Comparison of ENCODE assay signal across 10 cellular contexts in the genomic region with DNA sequence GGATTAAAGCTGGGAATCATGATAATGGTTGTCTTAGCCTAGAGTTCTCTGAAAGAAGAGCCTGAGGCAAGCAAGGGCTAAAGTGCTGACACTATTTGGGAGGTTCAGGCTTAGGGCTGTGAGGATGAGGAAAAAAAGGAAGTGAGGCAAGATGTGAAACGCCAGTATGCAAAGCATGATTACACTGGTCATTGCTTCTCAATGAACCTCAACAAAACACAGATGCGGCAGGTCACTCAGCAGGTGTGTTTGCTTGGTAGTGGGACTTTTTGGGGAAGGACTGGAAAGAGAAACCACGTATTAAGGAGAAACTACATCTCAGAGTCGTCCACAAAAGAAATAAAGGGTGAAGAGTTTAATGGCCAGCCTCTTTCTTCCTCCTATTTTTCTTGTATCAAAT.
DNase-seq lines count a peak whose midpoint lies in the region; ATAC-seq lines count a peak whose summit lies in the region.
"Had no signal": no experiment of that assay in that cellular context is flagged by ENCODE, and none has a peak within 500 bp of the region (broad histone marks: within the 10 kb centered on the region; RNA-seq: fewer than 3 reads in every experiment).

No MANE protein-coding gene starts in this region.

- DNase-seq in germinal center (ENCODE audit: low spot score) (peak; percentile 71), NCI-H2196 treated with DMSO at 0.1 percent for 48 hours (lab: John Stamatoyannopoulos, UW; ENCODE audit: unreplicated experiment) (no peak), GDM1 (lab: John Stamatoyannopoulos, UW) (no peak)
- DNase-seq in activated CD4-positive, alpha-beta T cell treated with anti-CD3 and anti-CD28 coated beads for 48 hours, result no peak
- DNase-seq: activated effector memory CD4-positive, alpha-beta T cell treated with Interleukin-2 at 50 U/mL for 16 hours; foreskin melanocyte; stimulated activated CD4-positive, alpha-beta T cell treated with anti-CD3 and anti-CD28 coated beads, Interleukin-4, amount 100 ng/mL, for 4 hours had no signal

- peak; percentile 91 for ATAC-seq in GM19023 (IDR thresholded peaks at IDR 0.05; ENCODE audit: unreplicated experiment)
- peak; percentile 96 for ATAC-seq in GM21576 (IDR thresholded peaks at IDR 0.05; ENCODE audit: unreplicated experiment)
- ATAC-seq in HG03135 (IDR thresholded peaks at IDR 0.05; ENCODE audit: unreplicated experiment), result peak; percentile 91
